7 cellular contexts compared by ENCODE assay signal in the genomic region with DNA sequence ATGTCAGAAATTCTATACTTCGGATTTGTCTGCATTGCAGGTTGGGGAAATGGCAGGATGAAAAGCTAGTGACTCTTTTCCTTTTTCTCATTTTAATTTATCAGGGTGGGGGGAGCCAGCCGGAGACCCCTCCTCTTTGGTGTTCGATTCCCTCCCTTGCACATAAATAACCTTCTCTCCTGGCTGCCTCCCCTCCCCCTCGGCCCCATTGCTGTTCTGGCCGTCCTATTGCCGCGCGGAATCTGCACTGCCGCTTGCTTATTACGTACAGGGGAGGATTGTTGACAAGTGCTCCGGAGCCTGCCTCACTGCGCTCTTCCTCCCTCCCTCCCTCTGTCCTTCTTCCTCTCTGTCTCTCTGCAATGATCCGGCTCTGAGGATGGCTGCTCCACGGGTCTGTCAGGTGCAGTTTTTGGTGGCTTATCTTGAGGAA.
DNase-seq lines count a peak whose midpoint lies in the region; ATAC-seq and TF ChIP-seq lines count a peak whose summit lies in the region.

No MANE protein-coding gene starts in this region.

- H3K27me3 ChIP-seq in GM23248 (replicated peaks; ENCODE audit: insufficient read depth) (no peaks in the 10 kb centered on the region), breast epithelium (no peaks in the 10 kb centered on the region), left lung (no peaks in the 10 kb centered on the region), stomach (no peaks in the 10 kb centered on the region)

- H2AFZ ChIP-seq in GM23248 = 0 out of 2 replicates have a peak overlapping the region, but pooled peaks have one; percentile 7

- H3K4me3 ChIP-seq in GM23248 (peak overlapping the region; percentile 61), breast epithelium (peak overlapping the region; percentile 30 to 58 (median 38)), left lung (peak overlapping the region; percentile 6 to 10), stomach (peak overlapping the region; percentile 32 to 34 (median 32))

- intact Hi-C loops in breast epithelium (cut with DNase I; ENCODE audit: low total_unique reads) (no loop called here), left lung (cut with DNase I) (no loop called here), stomach (cut with DNase I; ENCODE audit: low total_unique reads) (no loop called here)

- no peak for TF ChIP-seq POLR2A in breast epithelium (IDR thresholded peaks at IDR 0.05)
- no peak for TF ChIP-seq POLR2A in stomach (IDR thresholded peaks at IDR 0.05)

- in situ Hi-C loops in GM23248 (cut with MboI) = no loop called here

- no peak for TF ChIP-seq CTCF in breast epithelium (IDR thresholded peaks at IDR 0.05)
- no peak for TF ChIP-seq CTCF in left lung (IDR thresholded peaks at IDR 0.05)
- TF ChIP-seq CTCF in stomach (IDR thresholded peaks at IDR 0.05) = no peak

- H3K79me2 ChIP-seq in GM23248 (ENCODE audit: insufficient read depth) = peaks cover 100% of the 10 kb centered on the region

- ATAC-seq in left lung = peak; percentile 81

- WGBS in GM23248 (ENCODE audit: low coverage in 1 of 2, low lambda C conversion rate in 2 of 2, missing lambda C conversion rate in 2 of 2), 2 experiments = 10 to 11% methylated on average over 13 to 14 of the region's 14 CpGs
- WGBS in stomach, 5 donors = 11 to 24% (median 13%) methylated on average over 14 of the region's 14 CpGs

- H3K4me2 ChIP-seq in GM23248 (ENCODE audit: unreplicated experiment) = peak overlapping the region; percentile 79

- H3K27ac ChIP-seq in GM23248 (0 out of 2 replicates have a peak overlapping the region, but pooled peaks have one; percentile 4), breast epithelium (peak overlapping the region in 1 of 2 donors; percentile 23), left lung (no peak overlapping the region), stomach (peak overlapping the region in 4 of 5 donors; percentile 16 to 77 (median 38))

- H3F3A ChIP-seq in GM23248 (ENCODE audit: insufficient read depth) = peaks cover 11% of the 10 kb centered on the region; the same call in 1 of the 2 replicates

- peaks cover 34% of the 10 kb centered on the region for H3K4me1 ChIP-seq in GM23248 (ENCODE audit: insufficient read depth)
- H3K4me1 ChIP-seq in breast epithelium = peaks cover 0 to 18% of the 10 kb centered on the region in 2 donors
- peaks cover 17 to 50% of the 10 kb centered on the region in 2 donors for H3K4me1 ChIP-seq in left lung
- H3K4me1 ChIP-seq in stomach = peaks cover 32 to 83% (median 58%) of the 10 kb centered on the region in 4 donors

- no peak for TF ChIP-seq EP300 in stomach (IDR thresholded peaks at IDR 0.05)

- H3K36me3 ChIP-seq in GM23248 (ENCODE audit: low read depth) = no peaks in the 10 kb centered on the region
- H3K36me3 ChIP-seq in breast epithelium = no peaks in the 10 kb centered on the region
- no peaks in the 10 kb centered on the region for H3K36me3 ChIP-seq in left lung
- H3K36me3 ChIP-seq in stomach = no peaks in the 10 kb centered on the region

- H3K9ac ChIP-seq in GM23248 = peak overlapping the region; percentile 39

- H3K9me3 ChIP-seq in GM23248 (ENCODE audit: low read depth) = no peaks in the 10 kb centered on the region
- no peaks in the 10 kb centered on the region for H3K9me3 ChIP-seq in breast epithelium
- no peaks in the 10 kb centered on the region for H3K9me3 ChIP-seq in left lung
- no peaks in the 10 kb centered on the region for H3K9me3 ChIP-seq in stomach

- DNase-seq in GM23248 (peak; percentile 58), NCI-H774 (lab: John Stamatoyannopoulos, UW) (peak; percentile 51), breast epithelium (ENCODE audit: low spot score in 2 of 2) (no peak), left lung (peak; percentile 48 to 84), stomach (no peak), NCI-H226 (no peak), CD1c-positive myeloid dendritic cell (ENCODE audit: extremely low spot score) (no peak)

- H4K20me1 ChIP-seq in GM23248 (ENCODE audit: insufficient read depth) = peaks cover 6% of the 10 kb centered on the region; the same call in 1 of the 2 replicates

- H3K9me2 ChIP-seq in GM23248 (ENCODE audit: insufficient read depth) = no peaks in the 10 kb centered on the region

Comparison
In these comparisons a context has a peak if more than half of its experiments do, and no peak if none do; other contexts are left out.
1. DNase-seq: peak in GM23248 (single experiment), NCI-H774 (single experiment) and left lung (2 of 2); none in breast epithelium (0 of 2), stomach (single experiment), NCI-H226 (single experiment) and CD1c-positive myeloid dendritic cell (single experiment).
2. H3K27ac ChIP-seq: peak in GM23248 (single experiment) and stomach (4 of 5); none in left lung (0 of 2).
3. H3K4me3 ChIP-seq: peak in every context shown above with its lines; median percentile 61 in GM23248; 38 in breast epithelium; 32 in stomach; 8 in left lung.